Comparison of ENCODE assay signal across 2 cellular contexts in genomic region chr7:93910076-93910994, GRCh38.
TF ChIP-seq lines count a peak whose summit lies in the region.

No MANE protein-coding gene starts in this region.

TF ChIP-seq in liver, 16 proteins besides CTCF, POLR2A, EP300 and RAD21:
- TF ChIP-seq JUND (IDR thresholded peaks at IDR 0.05) (peak in 1 of 2 donors; percentile 11), ATF3 (IDR thresholded peaks at IDR 0.05) (no peak), NR2F2 (IDR thresholded peaks at IDR 0.05) (peak; percentile 77)

TF ChIP-seq in HepG2, 621 proteins besides CTCF, POLR2A, EP300 and RAD21:
- no peak for TF ChIP-seq CREBL2 (CRISPR knock-in tag; IDR thresholded peaks at IDR 0.05; ENCODE audit: borderline replicate concordance)
- TF ChIP-seq GABPA (IDR thresholded peaks at IDR 0.05; ENCODE audit: low read depth, low read length): no peak
- TF ChIP-seq GABPA (CRISPR knock-in tag; IDR thresholded peaks at IDR 0.05; ENCODE audit: low read depth): no peak
